29 cellular contexts compared by ENCODE assay signal in the genomic region with DNA sequence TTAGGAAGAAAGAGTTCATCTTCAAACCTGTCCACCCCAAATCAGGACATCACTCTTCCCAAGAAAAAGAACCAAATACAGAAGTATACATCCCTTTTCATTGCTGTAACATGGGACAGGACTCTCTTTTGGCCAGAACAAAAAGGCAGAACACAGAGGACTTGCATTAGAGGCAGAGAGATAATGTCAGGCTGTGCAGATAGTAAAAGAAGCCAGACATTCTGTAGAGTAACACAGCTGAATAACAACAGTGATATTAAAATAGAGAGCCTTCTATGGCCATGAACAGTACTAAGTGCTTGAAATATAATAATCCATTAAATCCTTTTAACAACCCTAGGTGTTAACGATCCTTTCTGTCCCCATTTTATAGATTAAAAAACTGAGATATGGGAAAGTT.
"Had no signal": no experiment of that assay in that cellular context is flagged by ENCODE, and none has a peak within 500 bp of the region (broad histone marks: within the 10 kb centered on the region; RNA-seq: fewer than 3 reads in every experiment).

No MANE protein-coding gene starts in this region.

- DNase-seq: activated B cell treated with CpG ODN at 0.5 μM for 24 hours; activated CD4-positive, alpha-beta memory T cell treated with anti-CD3 and anti-CD28 coated beads, Interleukin-2, amount 10 ng/mL, durations not matched to agents 7 days and 5 days; activated CD4-positive, alpha-beta T cell treated with anti-CD3 and anti-CD28 coated beads for 4 hours; activated CD4-positive, alpha-beta T cell treated with anti-CD3 and anti-CD28 coated beads, Interleukin-2, amount 10 ng/mL, durations not matched to agents 24 days and 14 days; activated CD4-positive, alpha-beta T cell treated with anti-CD3 and anti-CD28 coated beads, Interleukin-2, amount 50 U/mL, for 1 hour; activated CD4-positive, alpha-beta T cell treated with anti-CD3 and anti-CD28 coated beads, Interleukin-2, amount 50 U/mL, for 4 hours; activated CD4-positive, CD25-positive, alpha-beta regulatory T cell treated with anti-CD3 and anti-CD28 coated beads, Interleukin-2, amount 50 U/mL, for 72 hours; activated CD8-positive, alpha-beta memory T cell treated with anti-CD3 and anti-CD28 coated beads for 24 hours; activated CD8-positive, alpha-beta memory T cell treated with anti-CD3 and anti-CD28 coated beads, Interleukin-2, amount 10 ng/mL, durations not matched to agents 7 days and 5 days; activated CD8-positive, alpha-beta memory T cell treated with anti-CD3 and anti-CD28 coated beads, Interleukin-2, amount 50 U/mL, for 48 hours; activated CD8-positive, alpha-beta T cell treated with anti-CD3 and anti-CD28 coated beads, Interleukin-2, amount 10 ng/mL, durations not matched to agents 7 days and 5 days; activated effector memory CD4-positive, alpha-beta T cell treated with Interleukin-2 at 50 U/mL for 16 hours; activated gamma-delta T cell; activated naive CD4-positive, alpha-beta T cell treated with anti-CD3 and anti-CD28 coated beads, Interleukin-2, amount 10 ng/mL, durations not matched to agents 7 days and 5 days; activated naive CD4-positive, alpha-beta T cell treated with Interleukin-2 at 50 U/mL for 16 hours; activated naive CD8-positive, alpha-beta T cell treated with anti-CD3 and anti-CD28 coated beads, Interleukin-2, amount 10 ng/mL, durations not matched to agents 7 days and 5 days; activated naive CD8-positive, alpha-beta T cell treated with anti-CD3 and anti-CD28 coated beads, Interleukin-2, amount 50 U/mL, for 24 hours; activated T-cell treated with anti-CD3 and anti-CD28 coated beads, Interleukin-2, amount 50 U/mL, for 24 hours; activated T-cell treated with anti-CD3 and anti-CD28 coated beads, Interleukin-2, amount 50 U/mL, for 48 hours; amygdala; anterior cingulate cortex; caudate nucleus; SW 1271; T-helper 1 cell; T-helper 2 cell; T-helper 9 cell had no signal

- ATAC-seq: activated CD8-positive, alpha-beta memory T cell treated with anti-CD3 and anti-CD28 coated beads, Interleukin-2, amount 10 ng/mL, durations not matched to agents 7 days and 5 days; activated CD8-positive, alpha-beta T cell treated with anti-CD3 and anti-CD28 coated beads, Interleukin-2, amount 10 ng/mL, durations not matched to agents 7 days and 5 days; activated naive CD8-positive, alpha-beta T cell treated with anti-CD3 and anti-CD28 coated beads, Interleukin-2, amount 50 U/mL, for 24 hours had no signal

- H3K4me1 ChIP-seq: ascending aorta had no signal

- H3K9me3 ChIP-seq: ascending aorta had no signal

- H3K4me3 ChIP-seq: ascending aorta, cardiac muscle cell had no signal

- H3K27me3 ChIP-seq: ascending aorta, cardiac muscle cell had no signal

- H3K27ac ChIP-seq: ascending aorta, cardiac muscle cell, VCaP had no signal

- H3K36me3 ChIP-seq: ascending aorta, cardiac muscle cell had no signal
